Comparison of ENCODE assay signal across 2 cellular contexts in genomic region chr18:33660696-33661310, GRCh38.
TF ChIP-seq lines count a peak whose summit lies in the region.

No MANE protein-coding gene starts in this region.

TF ChIP-seq in IMR-90, 13 proteins besides CTCF, POLR2A, EP300 and RAD21 (continued from another document):
- TF ChIP-seq, protein P1, sequence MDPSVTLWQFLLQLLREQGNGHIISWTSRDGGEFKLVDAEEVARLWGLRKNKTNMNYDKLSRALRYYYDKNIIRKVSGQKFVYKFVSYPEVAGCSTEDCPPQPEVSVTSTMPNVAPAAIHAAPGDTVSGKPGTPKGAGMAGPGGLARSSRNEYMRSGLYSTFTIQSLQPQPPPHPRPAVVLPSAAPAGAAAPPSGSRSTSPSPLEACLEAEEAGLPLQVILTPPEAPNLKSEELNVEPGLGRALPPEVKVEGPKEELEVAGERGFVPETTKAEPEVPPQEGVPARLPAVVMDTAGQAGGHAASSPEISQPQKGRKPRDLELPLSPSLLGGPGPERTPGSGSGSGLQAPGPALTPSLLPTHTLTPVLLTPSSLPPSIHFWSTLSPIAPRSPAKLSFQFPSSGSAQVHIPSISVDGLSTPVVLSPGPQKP (IDR thresholded peaks at IDR 0.05; ENCODE audit: borderline replicate concordance, low read depth, low read length) = no peak
- TF ChIP-seq USF2 (IDR thresholded peaks at IDR 0.05; ENCODE audit: low read depth, low read length) (no peak), FOS (IDR thresholded peaks at IDR 0.05; ENCODE audit: low read depth, low read length) (no peak), NFE2L2 (IDR thresholded peaks at IDR 0.05; ENCODE audit: low read depth, low read length) (no peak), RCOR1 (IDR thresholded peaks at IDR 0.05; ENCODE audit: insufficient replicate concordance, low read length) (no peak), BHLHE40 (IDR thresholded peaks at IDR 0.05; ENCODE audit: low read depth, low read length) (no peak), MAFK (IDR thresholded peaks at IDR 0.05; ENCODE audit: low read depth, low read length) (no peak)

TF ChIP-seq in WTC11, 78 proteins besides CTCF, POLR2A, EP300 and RAD21 (continued from another document):
- TF ChIP-seq CREB1 (CRISPR knock-in tag; IDR thresholded peaks at IDR 0.05) (no peak), SMAD3 (CRISPR knock-in tag; IDR thresholded peaks at IDR 0.05; ENCODE audit: borderline replicate concordance) (no peak), JAZF1 (CRISPR knock-in tag; IDR thresholded peaks at IDR 0.05) (no peak), FOXJ3 (CRISPR knock-in tag; IDR thresholded peaks at IDR 0.05; ENCODE audit: borderline replicate concordance) (no peak), PRRX2 (CRISPR knock-in tag; IDR thresholded peaks at IDR 0.05) (no peak)
- TF ChIP-seq, protein P2, sequence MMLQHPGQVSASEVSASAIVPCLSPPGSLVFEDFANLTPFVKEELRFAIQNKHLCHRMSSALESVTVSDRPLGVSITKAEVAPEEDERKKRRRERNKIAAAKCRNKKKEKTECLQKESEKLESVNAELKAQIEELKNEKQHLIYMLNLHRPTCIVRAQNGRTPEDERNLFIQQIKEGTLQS (CRISPR knock-in tag; conservative IDR thresholded peaks at IDR 0.05) = no peak
- TF ChIP-seq, protein P3, sequence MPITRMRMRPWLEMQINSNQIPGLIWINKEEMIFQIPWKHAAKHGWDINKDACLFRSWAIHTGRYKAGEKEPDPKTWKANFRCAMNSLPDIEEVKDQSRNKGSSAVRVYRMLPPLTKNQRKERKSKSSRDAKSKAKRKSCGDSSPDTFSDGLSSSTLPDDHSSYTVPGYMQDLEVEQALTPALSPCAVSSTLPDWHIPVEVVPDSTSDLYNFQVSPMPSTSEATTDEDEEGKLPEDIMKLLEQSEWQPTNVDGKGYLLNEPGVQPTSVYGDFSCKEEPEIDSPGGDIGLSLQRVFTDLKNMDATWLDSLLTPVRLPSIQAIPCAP (CRISPR knock-in tag; IDR thresholded peaks at IDR 0.05) = no peak
